22 cellular contexts compared by ENCODE assay signal in genomic region chr13:38520041-38520440, GRCh38.
"Had no signal": no experiment of that assay in that cellular context is flagged by ENCODE, and none has a peak within 500 bp of the region (broad histone marks: within the 10 kb centered on the region; RNA-seq: fewer than 3 reads in every experiment).

No MANE protein-coding gene starts in this region.

- H3K36me3 ChIP-seq: MG63 had no signal

- H3K4me2 ChIP-seq: SK-N-SH had no signal

- H3K9me3 ChIP-seq: MG63, SK-N-SH had no signal

- FAIRE-seq: HepG2, HTR-8/SVneo had no signal

- DNase-seq: IMR-90, Karpas-422, KG1, MG63, NCI-H1092 treated with DMSO at 0.1 percent for 48 hours, NCI-H1436, NCI-H2029, NCI-H2081 treated with DMSO at 0.1 percent for 48 hours, NCI-H2171, NCI-H524, NCI-H526 treated with DMSO at 0.1 percent for 48 hours, NCI-H748 treated with DMSO at 0.1 percent for 48 hours, PC-3, SHP77, SK-N-SH, SW 1271, T-helper 1 cell had no signal

- ATAC-seq: HepG2, Panc1, PC-3 had no signal

- H3K9ac ChIP-seq: SK-N-SH had no signal

- H3K27me3 ChIP-seq: MG63 had no signal

- H3K27ac ChIP-seq: HL-60, RWPE1 had no signal

- H3K4me3 ChIP-seq: MG63 had no signal
